15 cellular contexts compared by ENCODE assay signal in genomic region chr15:100215031-100215842, GRCh38.
DNase-seq lines count a peak whose midpoint lies in the region; ATAC-seq, FAIRE-seq and TF ChIP-seq lines count a peak whose summit lies in the region.
"Had no signal": no experiment of that assay in that cellular context is flagged by ENCODE, and none has a peak within 500 bp of the region (broad histone marks: within the 10 kb centered on the region; RNA-seq: fewer than 3 reads in every experiment).

No MANE protein-coding gene starts in this region.

- H3K36me3 ChIP-seq in right atrium auricular region = no peaks in the 10 kb centered on the region
- H3K36me3 ChIP-seq in kidney (ENCODE audit: control insufficient read depth in 1 of 2, insufficient read depth in 2 of 2, low read length in 2 of 2) = no peaks in the 10 kb centered on the region
- H3K36me3 ChIP-seq in aorta (ENCODE audit: control insufficient read depth in 1 of 2, insufficient read depth in 2 of 2, low read length in 1 of 2) = no peaks in the 10 kb centered on the region
- no peaks in the 10 kb centered on the region for H3K36me3 ChIP-seq in BE2C

- no peak for FAIRE-seq in kidney (lab: Jason Lieb, UNC)
- FAIRE-seq: H54 had no signal

- intact Hi-C loops in left ventricle myocardium superior (cut with micrococcal nuclease) = no loop called here
- intact Hi-C loops in kidney (cut with DNase I) = no loop called here
- intact Hi-C loops in sciatic nerve (cut with DNase I) = no loop called here
- intact Hi-C loops in aorta (cut with DNase I) = no loop called here

- H3K9me3 ChIP-seq in right atrium auricular region (no peaks in the 10 kb centered on the region), kidney (ENCODE audit: control insufficient read depth in 1 of 2, low read length in 2 of 2) (no peaks in the 10 kb centered on the region), aorta (ENCODE audit: control insufficient read depth, low read length) (no peaks in the 10 kb centered on the region), BE2C (no peaks in the 10 kb centered on the region)

- TF ChIP-seq CTCF in right atrium auricular region (IDR thresholded peaks at IDR 0.05) = no peak
- no peak for TF ChIP-seq CTCF in kidney (IDR thresholded peaks at IDR 0.05; ENCODE audit: borderline replicate concordance, extremely low read depth, insufficient read depth)
- TF ChIP-seq CTCF in BE2C (IDR thresholded peaks at IDR 0.05; ENCODE audit: low read depth, low read length) = no peak

- H3K27me3 ChIP-seq in right atrium auricular region = no peaks in the 10 kb centered on the region
- no peaks in the 10 kb centered on the region for H3K27me3 ChIP-seq in aorta (ENCODE audit: control insufficient read depth in 1 of 2, insufficient read depth in 2 of 2, low read length in 1 of 2)
- no peaks in the 10 kb centered on the region for H3K27me3 ChIP-seq in BE2C

- no peak overlapping the region for H3K4me3 ChIP-seq in right atrium auricular region
- no peak overlapping the region for H3K4me3 ChIP-seq in kidney (ENCODE audit: low read length in 2 of 2)
- H3K4me3 ChIP-seq in aorta (ENCODE audit: low read length in 2 of 2) = no peak overlapping the region
- H3K4me3 ChIP-seq in BE2C (ENCODE audit: low read depth, low read length) = no peak overlapping the region

- ATAC-seq in left ventricle myocardium superior (no peak), sciatic nerve (peak; percentile 64), aorta (ENCODE audit: low FRiP score) (peak; percentile 36)
- ATAC-seq: PC-3 had no signal

- DNase-seq in right atrium auricular region (ENCODE audit: low spot score) (peak; percentile 61), left ventricle myocardium superior (no peak), kidney (peak; percentile 19), sciatic nerve (ENCODE audit: low spot score) (no peak), aorta (no peak), HUDEP-2 (lab: John Stamatoyannopoulos, UW; ENCODE audit: unreplicated experiment in 76 of 76) (no peak), SIG-M5 treated with dmso at 0.1 percent for 504 hours (lab: John Stamatoyannopoulos, UW; ENCODE audit: unreplicated experiment) (no peak), BE2C (no peak)
- DNase-seq: DMS153, NCI-H1092, NCI-H1694 treated with DMSO at 0.1 percent for 48 hours, PC-3 had no signal

- H3K9ac ChIP-seq in kidney (ENCODE audit: low read length in 2 of 2) = no peak overlapping the region
- H3K9ac ChIP-seq: KMS-11 had no signal

- 68 to 78% methylated on average over 13 of the region's 13 CpGs for WGBS in aorta, 2 donors

- H3K27ac ChIP-seq in right atrium auricular region (peak overlapping the region; percentile 61 to 65), kidney (ENCODE audit: low read depth in 2 of 2, low read length in 2 of 2) (peak overlapping the region; percentile 23 to 59), aorta (ENCODE audit: low read depth in 1 of 2, low read length in 2 of 2) (no peak overlapping the region)
- H3K27ac ChIP-seq: C4-2B, KMS-11 had no signal

- H3K4me1 ChIP-seq in right atrium auricular region = peaks cover 0 to 44% of the 10 kb centered on the region in 2 donors
- H3K4me1 ChIP-seq in kidney (ENCODE audit: control insufficient read depth in 1 of 2, insufficient read depth in 1 of 2, low read depth in 1 of 2, low read length in 2 of 2) = peaks cover 20 to 26% of the 10 kb centered on the region in 2 donors
- H3K4me1 ChIP-seq in aorta (ENCODE audit: control insufficient read depth in 1 of 2, insufficient read depth in 2 of 2, low read length in 2 of 2) = no peaks in the 10 kb centered on the region
- H3K4me1 ChIP-seq in BE2C = peaks cover 3% of the 10 kb centered on the region

Comparison
In these comparisons a context has a peak if more than half of its experiments do, and no peak if none do; other contexts are left out.
1. DNase-seq: peak in right atrium auricular region (single experiment) and kidney (single experiment); none in left ventricle myocardium superior (single experiment), sciatic nerve (single experiment), aorta (0 of 2), HUDEP-2 (0 of 76), SIG-M5 treated with dmso at 0.1 percent for 504 hours (single experiment) and BE2C (single experiment).
2. H3K27ac ChIP-seq: peak in right atrium auricular region (2 of 2) and kidney (2 of 2); none in aorta (0 of 2).